20 cellular contexts compared by ENCODE assay signal in the genomic region with DNA sequence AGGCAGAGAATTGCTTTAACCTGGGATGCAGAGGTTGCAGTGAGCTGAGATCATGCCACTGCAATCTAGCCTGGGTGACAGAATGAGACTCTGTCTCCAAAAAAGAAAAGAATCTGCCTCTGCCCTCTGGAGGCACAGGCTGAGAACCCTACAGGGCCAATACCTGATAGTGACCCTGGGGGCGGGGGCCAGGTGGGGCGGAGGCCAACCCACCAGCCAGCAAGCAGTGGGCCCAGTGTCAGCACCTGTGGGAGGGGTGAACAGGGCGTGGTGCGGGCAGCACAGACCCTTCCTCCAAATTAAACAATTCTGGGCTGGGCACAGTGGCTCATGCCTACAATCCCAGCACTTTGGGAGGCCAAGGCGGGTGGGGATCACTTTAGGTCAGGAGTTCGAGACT. TPM values are rescaled to one million over a fixed set of nuclear protein-coding genes. Genes with fewer than 3 reads are reported as not detected.
A peak's percentile ranks its signal among the peaks of the same experiment; 100 is the strongest.
DNase-seq lines count a peak whose midpoint lies in the region; ATAC-seq and TF ChIP-seq lines count a peak whose summit lies in the region.
"Had no signal": no experiment of that assay in that cellular context is flagged by ENCODE, and none has a peak within 500 bp of the region (broad histone marks: within the 10 kb centered on the region; RNA-seq: fewer than 3 reads in every experiment).

No MANE protein-coding gene starts in this region.

- H4K91ac ChIP-seq in neuronal stem cell (ENCODE audit: low read depth, low read length, poor library complexity): no peak overlapping the region

- no peak overlapping the region for H2BK5ac ChIP-seq in neuronal stem cell (ENCODE audit: low read length)

- H4K20me1 ChIP-seq in PC-9 (ENCODE audit: insufficient read depth): no peaks in the 10 kb centered on the region

- H3K9me3 ChIP-seq in left ventricle myocardium inferior (replicated peaks) (no peaks in the 10 kb centered on the region), T-helper 17 cell (ENCODE audit: control insufficient read depth, low read length, poor library complexity, severe bottlenecking) (no peaks in the 10 kb centered on the region), neuronal stem cell (replicated peaks in 1 of 2; ENCODE audit: control insufficient read depth in 2 of 2, insufficient read depth in 1 of 2, low read depth in 1 of 2, low read length in 2 of 2) (no peaks in the 10 kb centered on the region), PC-9 (ENCODE audit: insufficient read depth, low read depth) (no peaks in the 10 kb centered on the region)

- no peak overlapping the region for H3K14ac ChIP-seq in neuronal stem cell (ENCODE audit: low read length)

- no peak overlapping the region for H2BK120ac ChIP-seq in neuronal stem cell (ENCODE audit: low read depth, low read length)

- no CpG with 5 or more reads among the region's 6 CpGs for WGBS in neuronal stem cell (ENCODE audit: extremely low coverage in 2 of 2, insufficient read length in 2 of 2, insufficient replicate concordance in 1 of 2), 2 donors

- no peak overlapping the region for H2BK15ac ChIP-seq in neuronal stem cell (ENCODE audit: low read length)

- H3K27ac ChIP-seq in left ventricle myocardium inferior (replicated peaks) (peak overlapping the region; percentile 33), neuronal stem cell (replicated peaks; ENCODE audit: low read length) (no peak overlapping the region), PC-9 (no peak overlapping the region)

- peak overlapping the region; percentile 73 for H3K23ac ChIP-seq in neuronal stem cell (ENCODE audit: low read depth, low read length, poor library complexity)

- no peak overlapping the region for H3K18ac ChIP-seq in neuronal stem cell (ENCODE audit: low read length)

- DNase-seq in left ventricle myocardium inferior: no peak
- DNase-seq in Right ventricle myocardium inferior (ENCODE audit: missing footprints): no peak
- DNase-seq in T-helper 17 cell: no peak
- no peak for DNase-seq in neuronal stem cell (ENCODE audit: low spot score)
- no peak for DNase-seq in NCI-H2107 (lab: John Stamatoyannopoulos, UW)
- no peak for DNase-seq in PC-9
- DNase-seq: 8988T; CD4-positive, CD25-positive, alpha-beta regulatory T cell; CD8-positive, alpha-beta memory T cell; COR-L47; DMS53; DND-41; EL; HFFc6 had no signal

- H3K79me2 ChIP-seq in PC-9 (ENCODE audit: low read depth): no peaks in the 10 kb centered on the region

- H3K4me3 ChIP-seq in left ventricle myocardium inferior: no peak overlapping the region
- H3K4me3 ChIP-seq in neuronal stem cell (ENCODE audit: low read length in 2 of 2): no peak overlapping the region
- H3K4me3 ChIP-seq in PC-9: no peak overlapping the region
- H3K4me3 ChIP-seq: GM12878 had no signal

- peaks cover 28% of the 10 kb centered on the region for H3K4me1 ChIP-seq in left ventricle myocardium inferior
- H3K4me1 ChIP-seq in neuronal stem cell (ENCODE audit: control insufficient read depth in 2 of 2, insufficient read depth in 1 of 2, low read depth in 1 of 2, low read length in 2 of 2): peaks cover 0 to 35% of the 10 kb centered on the region in 2 donors
- peaks cover 5% of the 10 kb centered on the region; the same call in 1 of the 2 replicates for H3K4me1 ChIP-seq in PC-9 (replicated peaks; ENCODE audit: insufficient read depth)

- TF ChIP-seq CTCF in left ventricle myocardium inferior (IDR thresholded peaks at IDR 0.05; ENCODE audit: borderline replicate concordance) (no peak), PC-9 (conservative IDR thresholded peaks at IDR 0.05) (no peak)

- H2AK5ac ChIP-seq in neuronal stem cell (ENCODE audit: low read depth, low read length): peak overlapping the region; percentile 90

- BruUV-seq in PC-9 (replicated peaks; lab: Mats Ljungman, UMichigan): no TSS peak

- peaks cover 15% of the 10 kb centered on the region for H3K27me3 Mint-ChIP-seq in T-helper 17 cell

- CTCF ChIA-PET in PC-9 (lab: Charles Lee): no interaction called here

- H3K9me2 ChIP-seq in PC-9 (ENCODE audit: insufficient read depth): no peaks in the 10 kb centered on the region

- intact Hi-C loops in left ventricle myocardium inferior (cut with micrococcal nuclease): no loop called here
- intact Hi-C loops in Right ventricle myocardium inferior (cut with DNase I): no loop called here
- intact Hi-C loops in PC-9 (cut with micrococcal nuclease; ENCODE audit: unreplicated experiment): no loop called here

- H4K8ac ChIP-seq in neuronal stem cell (ENCODE audit: low read depth, low read length): no peak overlapping the region

- POLR2A ChIA-PET in PC-9 (lab: Charles Lee; ENCODE audit: unreplicated experiment): no interaction called here

- peaks cover 2% of the 10 kb centered on the region for H3K79me1 ChIP-seq in neuronal stem cell (ENCODE audit: low read depth, low read length)

- H3K4me2 ChIP-seq in neuronal stem cell (ENCODE audit: insufficient read depth, low read length, poor library complexity, severe bottlenecking) (no peak overlapping the region), PC-9 (no peak overlapping the region)

- no peak overlapping the region for H2BK12ac ChIP-seq in neuronal stem cell (ENCODE audit: low read length)

- H3K4ac ChIP-seq in neuronal stem cell (ENCODE audit: low read length): no peak overlapping the region

- ATAC-seq in Right ventricle myocardium inferior: no peak
- no peak for ATAC-seq in T-helper 17 cell
- no peak for ATAC-seq in HG03175 (IDR thresholded peaks at IDR 0.05; ENCODE audit: unreplicated experiment)
- ATAC-seq: HCT116 had no signal

- H3K9ac ChIP-seq in neuronal stem cell (ENCODE audit: low read depth, low read length, poor library complexity): no peak overlapping the region

- H3K4me1 Mint-ChIP-seq in T-helper 17 cell: peaks cover 3% of the 10 kb centered on the region
- H3K4me1 Mint-ChIP-seq: CD4-positive, CD25-positive, alpha-beta regulatory T cell; CD8-positive, alpha-beta memory T cell had no signal

- H3K36me3 Mint-ChIP-seq in T-helper 17 cell (ENCODE audit: low read depth): no peaks in the 10 kb centered on the region
- H3K36me3 Mint-ChIP-seq: CD4-positive, CD25-positive, alpha-beta regulatory T cell; CD8-positive, alpha-beta memory T cell had no signal

- H3F3A ChIP-seq in PC-9 (ENCODE audit: insufficient read depth, low read depth): no peaks in the 10 kb centered on the region; the same call in 1 of the 2 replicates

- H3K27me3 ChIP-seq in left ventricle myocardium inferior (ENCODE audit: low read depth): no peaks in the 10 kb centered on the region
- H3K27me3 ChIP-seq in neuronal stem cell (ENCODE audit: control insufficient read depth in 3 of 3, insufficient read depth in 3 of 3, low read depth in 1 of 3, low read length in 3 of 3): peaks cover 0 to 10% (median 0%) of the 10 kb centered on the region in 3 experiments
- H3K27me3 ChIP-seq in PC-9 (ENCODE audit: insufficient read depth, low read depth): no peaks in the 10 kb centered on the region

- no peaks in the 10 kb centered on the region for H3K36me3 ChIP-seq in left ventricle myocardium inferior
- H3K36me3 ChIP-seq in neuronal stem cell (replicated peaks in 1 of 2; ENCODE audit: control insufficient read depth in 2 of 2, insufficient read depth in 2 of 2, low read length in 2 of 2): no peaks in the 10 kb centered on the region
- no peaks in the 10 kb centered on the region for H3K36me3 ChIP-seq in PC-9 (ENCODE audit: low read depth)

- H2AFZ ChIP-seq in neuronal stem cell (ENCODE audit: low read length) (no peak overlapping the region), PC-9 (no peak overlapping the region)

- H3K4me3 Mint-ChIP-seq in T-helper 17 cell: no peak overlapping the region
- H3K4me3 Mint-ChIP-seq: CD4-positive, CD25-positive, alpha-beta regulatory T cell; CD8-positive, alpha-beta memory T cell; HFFc6 had no signal

- peak overlapping the region; percentile 6 for H3K27ac Mint-ChIP-seq in T-helper 17 cell
- H3K27ac Mint-ChIP-seq: CD4-positive, CD25-positive, alpha-beta regulatory T cell; CD8-positive, alpha-beta memory T cell; HFFc6 had no signal

RNA-seq across cellular contexts. Expression of a gene that starts 19.0 kb away (rescaled TPM):
- 16.2 TPM for total RNA-seq in left ventricle myocardium inferior
- 16.8 TPM for total RNA-seq in Right ventricle myocardium inferior
- 10 to 100 TPM; 10.8 to 12.8 TPM for total RNA-seq in T-helper 17 cell
- 18.8 TPM for polyA plus RNA-seq in neuronal stem cell (2013, experiment 1 of 2)
- polyA plus RNA-seq in neuronal stem cell (2013, experiment 2 of 2): 18.8 TPM
- total RNA-seq in PC-9 (2021): 11.3 and 12.6 TPM in 2 replicates

RNA-seq across cellular contexts. Expression of a gene that starts 43.8 kb away (rescaled TPM):
- total RNA-seq in left ventricle myocardium inferior (13.4 TPM), Right ventricle myocardium inferior (12.6 TPM), T-helper 17 cell (10 to 100 TPM; 62.3 to 77.7 TPM), PC-9 (2021) (17.6 and 28.4 TPM in 2 replicates)
- 8.4 TPM for polyA plus RNA-seq in neuronal stem cell (2013, experiment 1 of 2)
- polyA plus RNA-seq in neuronal stem cell (2013, experiment 2 of 2): 7.8 TPM

RNA-seq across cellular contexts. Expression of a gene that starts 44.5 kb away (rescaled TPM):
- total RNA-seq in left ventricle myocardium inferior: 12.6 TPM
- total RNA-seq in Right ventricle myocardium inferior: 11.4 TPM
- total RNA-seq in T-helper 17 cell: 100 to 1,000 TPM; 393 to 433 TPM
- polyA plus RNA-seq in neuronal stem cell (2013, experiment 1 of 2): 14.5 TPM
- 14.1 TPM for polyA plus RNA-seq in neuronal stem cell (2013, experiment 2 of 2)
- total RNA-seq in PC-9 (2021): 12.3 and 21.1 TPM in 2 replicates

RNA-seq across cellular contexts. Expression of a gene that starts 44.6 kb away (rescaled TPM):
- total RNA-seq in left ventricle myocardium inferior (not detected), Right ventricle myocardium inferior (not detected), T-helper 17 cell (not detected), PC-9 (2021) (not detected in 2 replicates)
- polyA plus RNA-seq in neuronal stem cell (2013, experiment 1 of 2): not detected
- not detected for polyA plus RNA-seq in neuronal stem cell (2013, experiment 2 of 2)
- total RNA-seq: A673; CD4-positive, CD25-positive, alpha-beta regulatory T cell; CD8-positive, alpha-beta memory T cell; G401; GM12878; H4; HFFc6 had no signal
- polyA plus RNA-seq: CD8-positive, alpha-beta memory T cell had no signal

Comparison
In these comparisons a context has a peak if more than half of its experiments do, and no peak if none do; other contexts are left out.
1. RNA of a gene that starts 44.5 kb away (total RNA-seq): 393 to 433 TPM in T-helper 17 cell; 12.6 TPM in left ventricle myocardium inferior (single experiment), 12.3 to 21.1 TPM in PC-9 and 11.4 TPM in Right ventricle myocardium inferior (single experiment); every median in the first group is over 10 times any median in the second.